Comparison of ENCODE assay signal across 37 cellular contexts in the genomic region with DNA sequence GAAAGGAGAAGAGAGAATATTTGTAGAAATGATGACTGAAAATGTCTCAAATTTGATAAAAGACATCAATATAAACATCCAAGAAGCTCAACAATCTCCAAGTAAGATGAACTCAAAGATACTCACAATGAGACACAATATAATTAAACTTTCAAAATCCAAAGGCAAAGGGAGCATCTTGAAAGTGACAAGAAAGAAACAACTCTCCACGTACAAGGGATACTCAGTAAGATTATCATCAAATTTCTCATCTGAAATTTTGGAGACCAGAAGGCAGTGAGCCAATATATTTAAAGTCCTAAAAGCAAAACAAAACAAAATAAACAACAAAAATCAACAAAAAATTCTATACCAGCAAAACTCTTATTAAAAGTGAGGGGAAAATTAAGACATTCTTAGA.
"Had no signal": no experiment of that assay in that cellular context is flagged by ENCODE, and none has a peak within 500 bp of the region (broad histone marks: within the 10 kb centered on the region; RNA-seq: fewer than 3 reads in every experiment).

No MANE protein-coding gene starts in this region.

- H3K27ac Mint-ChIP-seq: activated naive CD4-positive, alpha-beta T cell treated with anti-CD3 and anti-CD28 coated beads for 36 hours; activated naive CD4-positive, alpha-beta T cell treated with anti-CD3 and anti-CD28 coated beads, Interleukin-2, amount 10 ng/mL, durations not matched to agents 7 days and 5 days; activated naive CD4-positive, alpha-beta T cell treated with anti-CD3 and anti-CD28 coated beads, Interleukin-2, amount 50 U/mL, for 24 hours; activated naive CD4-positive, alpha-beta T cell treated with anti-CD3 and anti-CD28 coated beads, Interleukin-2, amount 50 U/mL, for 72 hours; activated naive CD8-positive, alpha-beta T cell; activated naive CD8-positive, alpha-beta T cell treated with anti-CD3 and anti-CD28 coated beads for 36 hours; activated naive CD8-positive, alpha-beta T cell treated with anti-CD3 and anti-CD28 coated beads, Interleukin-2, amount 10 ng/mL, durations not matched to agents 7 days and 5 days; activated naive CD8-positive, alpha-beta T cell treated with anti-CD3 and anti-CD28 coated beads, Interleukin-2, amount 50 U/mL, for 24 hours; activated T-cell treated with anti-CD3 and anti-CD28 coated beads, Interleukin-2, amount 50 U/mL, for 24 hours; activated T-cell treated with anti-CD3 and anti-CD28 coated beads, Interleukin-2, amount 50 U/mL, for 72 hours; activated T-helper 1 cell treated with anti-CD3 and anti-CD28 coated beads, Interleukin-12 subunit alpha, Interleukin-12 subunit beta, Interleukin-2, Interleukin-4 antibody, amounts not matched to agents 30 ng/mL and 10 ng/mL and 1 ng/mL, durations not matched to agents 14 hours and 24 hours and 36 hours; activated T-helper 17 cell treated with anti-CD3 and anti-CD28 coated beads, Interleukin-2, amount 50 U/mL, for 72 hours; activated T-helper 2 cell treated with anti-CD3 and anti-CD28 coated beads, Interferon-gamma antibody, Interleukin-2, Interleukin-4, amounts not matched to agents 10 μg/mL and 5 μg/mL and 100 μg/mL, durations not matched to agents 14 hours and 24 hours and 36 hours; brain had no signal

- H3K36me3 Mint-ChIP-seq: activated naive CD4-positive, alpha-beta T cell treated with anti-CD3 and anti-CD28 coated beads, Interleukin-2, amount 10 ng/mL, durations not matched to agents 7 days and 5 days; activated naive CD4-positive, alpha-beta T cell treated with anti-CD3 and anti-CD28 coated beads, Interleukin-2, amount 50 U/mL, for 24 hours; activated naive CD8-positive, alpha-beta T cell; activated naive CD8-positive, alpha-beta T cell treated with anti-CD3 and anti-CD28 coated beads for 36 hours; activated naive CD8-positive, alpha-beta T cell treated with anti-CD3 and anti-CD28 coated beads, Interleukin-2, amount 10 ng/mL, durations not matched to agents 7 days and 5 days had no signal

- H3K4me1 Mint-ChIP-seq: activated naive CD4-positive, alpha-beta T cell treated with anti-CD3 and anti-CD28 coated beads, Interleukin-2, amount 10 ng/mL, durations not matched to agents 7 days and 5 days; activated naive CD4-positive, alpha-beta T cell treated with anti-CD3 and anti-CD28 coated beads, Interleukin-2, amount 50 U/mL, for 24 hours; activated naive CD8-positive, alpha-beta T cell treated with anti-CD3 and anti-CD28 coated beads for 36 hours; activated naive CD8-positive, alpha-beta T cell treated with anti-CD3 and anti-CD28 coated beads, Interleukin-2, amount 10 ng/mL, durations not matched to agents 7 days and 5 days; activated naive CD8-positive, alpha-beta T cell treated with anti-CD3 and anti-CD28 coated beads, Interleukin-2, amount 50 U/mL, for 24 hours; activated T-helper 17 cell treated with anti-CD3 and anti-CD28 coated beads, Interleukin-2, amount 50 U/mL, for 72 hours; central memory CD8-positive, alpha-beta T cell had no signal

- DNase-seq: activated effector memory CD4-positive, alpha-beta T cell treated with anti-CD3 and anti-CD28 coated beads, Interleukin-2, amount 50 U/mL, for 16 hours; activated effector memory CD4-positive, alpha-beta T cell treated with Interleukin-2 at 50 U/mL for 16 hours; activated gamma-delta T cell; activated gamma-delta T cell treated with Interleukin-2 at 50 U/mL for 16 hours; activated naive CD4-positive, alpha-beta T cell; activated naive CD4-positive, alpha-beta T cell treated with anti-CD3 and anti-CD28 coated beads for 36 hours; activated naive CD4-positive, alpha-beta T cell treated with anti-CD3 and anti-CD28 coated beads, Interleukin-2, amount 10 ng/mL, durations not matched to agents 7 days and 5 days; activated naive CD4-positive, alpha-beta T cell treated with anti-CD3 and anti-CD28 coated beads, Interleukin-2, amount 50 U/mL, for 16 hours; activated naive CD4-positive, alpha-beta T cell treated with Interleukin-2 at 50 U/mL for 16 hours; activated naive CD8-positive, alpha-beta T cell treated with anti-CD3 and anti-CD28 coated beads for 36 hours; activated naive CD8-positive, alpha-beta T cell treated with anti-CD3 and anti-CD28 coated beads, Interleukin-2, amount 10 ng/mL, durations not matched to agents 7 days and 5 days; activated naive CD8-positive, alpha-beta T cell treated with anti-CD3 and anti-CD28 coated beads, Interleukin-2, amount 50 U/mL, for 24 hours; activated T-cell treated with anti-CD3 and anti-CD28 coated beads, Interleukin-2, amount 50 U/mL, for 24 hours; activated T-cell treated with anti-CD3 and anti-CD28 coated beads, Interleukin-2, amount 50 U/mL, for 4 hours; activated T-cell treated with anti-CD3 and anti-CD28 coated beads, Interleukin-2, amount 50 U/mL, for 48 hours; activated T-cell treated with anti-CD3 and anti-CD28 coated beads, Interleukin-2, amount 50 U/mL, for 72 hours; adrenal gland; amniotic stem cell; amygdala; anterior cingulate cortex; aorta; body of pancreas; brain microvascular endothelial cell; caudate nucleus; central memory CD4-positive, alpha-beta T cell; cerebellar nuclear complex had no signal

- H3K4me3 Mint-ChIP-seq: activated naive CD4-positive, alpha-beta T cell treated with anti-CD3 and anti-CD28 coated beads for 36 hours; activated naive CD4-positive, alpha-beta T cell treated with anti-CD3 and anti-CD28 coated beads, Interleukin-2, amount 10 ng/mL, durations not matched to agents 7 days and 5 days; activated naive CD4-positive, alpha-beta T cell treated with anti-CD3 and anti-CD28 coated beads, Interleukin-2, amount 50 U/mL, for 24 hours; activated naive CD8-positive, alpha-beta T cell; activated naive CD8-positive, alpha-beta T cell treated with anti-CD3 and anti-CD28 coated beads for 36 hours; activated naive CD8-positive, alpha-beta T cell treated with anti-CD3 and anti-CD28 coated beads, Interleukin-2, amount 10 ng/mL, durations not matched to agents 7 days and 5 days; activated naive CD8-positive, alpha-beta T cell treated with anti-CD3 and anti-CD28 coated beads, Interleukin-2, amount 50 U/mL, for 24 hours; activated T-cell treated with anti-CD3 and anti-CD28 coated beads, Interleukin-2, amount 50 U/mL, for 24 hours; activated T-cell treated with anti-CD3 and anti-CD28 coated beads, Interleukin-2, amount 50 U/mL, for 4 hours; activated T-cell treated with anti-CD3 and anti-CD28 coated beads, Interleukin-2, amount 50 U/mL, for 72 hours; activated T-helper 1 cell treated with anti-CD3 and anti-CD28 coated beads, Interleukin-12 subunit alpha, Interleukin-12 subunit beta, Interleukin-2, Interleukin-4 antibody, amounts not matched to agents 30 ng/mL and 10 ng/mL and 1 ng/mL, durations not matched to agents 14 hours and 24 hours and 36 hours; activated T-helper 17 cell treated with anti-CD3 and anti-CD28 coated beads, Interleukin-2, amount 50 U/mL, for 72 hours; brain; central memory CD8-positive, alpha-beta T cell had no signal

- H3K27me3 Mint-ChIP-seq: activated naive CD4-positive, alpha-beta T cell treated with anti-CD3 and anti-CD28 coated beads, Interleukin-2, amount 10 ng/mL, durations not matched to agents 7 days and 5 days; activated naive CD4-positive, alpha-beta T cell treated with anti-CD3 and anti-CD28 coated beads, Interleukin-2, amount 50 U/mL, for 24 hours; activated naive CD8-positive, alpha-beta T cell; activated naive CD8-positive, alpha-beta T cell treated with anti-CD3 and anti-CD28 coated beads for 36 hours; activated naive CD8-positive, alpha-beta T cell treated with anti-CD3 and anti-CD28 coated beads, Interleukin-2, amount 10 ng/mL, durations not matched to agents 7 days and 5 days; activated naive CD8-positive, alpha-beta T cell treated with anti-CD3 and anti-CD28 coated beads, Interleukin-2, amount 50 U/mL, for 24 hours; activated T-cell treated with anti-CD3 and anti-CD28 coated beads, Interleukin-2, amount 50 U/mL, for 24 hours; activated T-helper 17 cell treated with anti-CD3 and anti-CD28 coated beads, Interleukin-2, amount 50 U/mL, for 72 hours; brain; central memory CD8-positive, alpha-beta T cell had no signal

- H3K27ac ChIP-seq: adrenal gland, ascending aorta, body of pancreas, brain microvascular endothelial cell, breast epithelium, cardiac muscle cell had no signal

- H3K27me3 ChIP-seq: adrenal gland, ascending aorta, body of pancreas, brain microvascular endothelial cell, breast epithelium, cardiac muscle cell had no signal

- H3K9me3 ChIP-seq: body of pancreas had no signal

- H3K4me1 ChIP-seq: adrenal gland, ascending aorta, body of pancreas, breast epithelium had no signal

- H3K36me3 ChIP-seq: adrenal gland, ascending aorta, brain microvascular endothelial cell, breast epithelium, cardiac muscle cell had no signal

- H3K4me3 ChIP-seq: adrenal gland, ascending aorta, body of pancreas, breast epithelium, cardiac muscle cell had no signal
